18 cellular contexts compared by ENCODE assay signal in the genomic region with DNA sequence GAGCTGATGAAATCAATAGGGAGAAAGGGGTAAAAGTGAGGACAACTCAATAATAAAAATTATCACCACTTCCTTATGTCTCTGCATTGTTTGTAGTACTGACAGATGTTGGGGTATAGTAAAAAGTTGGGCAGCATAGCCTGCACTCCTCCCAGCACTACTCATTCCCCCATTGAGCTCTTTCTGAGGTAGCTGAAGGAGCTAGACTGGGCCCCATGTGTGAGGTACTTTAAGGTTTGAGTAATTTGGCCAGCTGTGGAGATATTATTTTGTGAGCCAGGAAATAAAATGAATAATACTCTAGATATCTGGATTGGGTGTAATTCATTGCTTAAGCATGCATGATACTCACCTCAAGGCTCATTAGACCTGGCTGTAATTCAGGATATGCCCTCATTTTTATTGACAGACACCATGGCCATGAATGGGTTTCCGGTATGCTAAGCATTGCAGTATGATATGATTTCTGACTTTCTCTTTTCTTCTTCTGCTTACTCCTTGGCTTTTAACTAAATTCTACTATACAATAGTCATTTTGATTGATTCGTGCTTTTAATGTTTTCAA.
DNase-seq lines count a peak whose midpoint lies in the region; ATAC-seq and TF ChIP-seq lines count a peak whose summit lies in the region.
"Had no signal": no experiment of that assay in that cellular context is flagged by ENCODE, and none has a peak within 500 bp of the region (broad histone marks: within the 10 kb centered on the region; RNA-seq: fewer than 3 reads in every experiment).

No MANE protein-coding gene starts in this region.

- H3K4me1 ChIP-seq in adipocyte (ENCODE audit: control insufficient read depth, insufficient read depth, low read length) (peaks cover 6% of the 10 kb centered on the region), lower lobe of right lung (no peaks in the 10 kb centered on the region)
- no peaks in the 10 kb centered on the region for H3K4me1 ChIP-seq in CD4-positive, alpha-beta memory T cell (ENCODE audit: insufficient read depth, low read length)

- H3K9me3 ChIP-seq in adipocyte (ENCODE audit: control insufficient read depth, low read length) = no peaks in the 10 kb centered on the region
- H3K9me3 ChIP-seq in lower lobe of right lung = no peaks in the 10 kb centered on the region
- H3K9me3 ChIP-seq in CD4-positive, alpha-beta memory T cell (ENCODE audit: control insufficient read depth in 1 of 2, low read length in 2 of 2) = no peaks in the 10 kb centered on the region
- H3K9me3 ChIP-seq: transverse colon had no signal

- no peak overlapping the region for H3K9ac ChIP-seq in adipocyte (ENCODE audit: low read length)

- no peak overlapping the region for H3K27ac ChIP-seq in lower lobe of right lung
- H3K27ac ChIP-seq in CD4-positive, alpha-beta memory T cell (ENCODE audit: low read depth, low read length) = no peak overlapping the region
- H3K27ac ChIP-seq: dorsolateral prefrontal cortex, transverse colon had no signal

- peaks cover 70% of the 10 kb centered on the region for H3K4me1 Mint-ChIP-seq in HFFc6 (ENCODE audit: low read depth)
- H3K4me1 Mint-ChIP-seq in CD4-positive, alpha-beta memory T cell = no peaks in the 10 kb centered on the region

- 0 out of 2 replicates have a peak, but pooled peaks cover 1% of the 10 kb centered on the region for H3K27me3 Mint-ChIP-seq in HFFc6 (ENCODE audit: insufficient read depth)
- no peaks in the 10 kb centered on the region for H3K27me3 Mint-ChIP-seq in CD4-positive, alpha-beta memory T cell
- H3K27me3 Mint-ChIP-seq: brain had no signal

- H3K36me3 ChIP-seq in adipocyte (ENCODE audit: control insufficient read depth, insufficient read depth, low read length, severe bottlenecking) (no peaks in the 10 kb centered on the region), kidney epithelial cell (ENCODE audit: control insufficient read depth, insufficient read depth, low read length) (no peaks in the 10 kb centered on the region), lower lobe of right lung (no peaks in the 10 kb centered on the region)
- no peaks in the 10 kb centered on the region for H3K36me3 ChIP-seq in CD4-positive, alpha-beta memory T cell (ENCODE audit: insufficient read depth, low read length)
- H3K36me3 ChIP-seq: transverse colon had no signal

- H3K27me3 ChIP-seq in adipocyte (replicated peaks; ENCODE audit: control insufficient read depth, insufficient read depth, low read length) = no peaks in the 10 kb centered on the region
- H3K27me3 ChIP-seq in kidney epithelial cell (ENCODE audit: control insufficient read depth, insufficient read depth, low read length) = no peaks in the 10 kb centered on the region
- no peaks in the 10 kb centered on the region for H3K27me3 ChIP-seq in lower lobe of right lung (ENCODE audit: low read depth)
- H3K27me3 ChIP-seq in CD4-positive, alpha-beta memory T cell (ENCODE audit: insufficient read depth, low read length) = no peaks in the 10 kb centered on the region
- H3K27me3 ChIP-seq: transverse colon had no signal

- peak overlapping the region; percentile 13; the same call in 1 of the 2 replicates for H3K27ac Mint-ChIP-seq in HFFc6
- no peak overlapping the region for H3K27ac Mint-ChIP-seq in CD4-positive, alpha-beta memory T cell
- H3K27ac Mint-ChIP-seq: brain, GM23338 had no signal

- TF ChIP-seq CTCF in HFFc6 (IDR thresholded peaks at IDR 0.05) (no peak), kidney epithelial cell (IDR thresholded peaks at IDR 0.05; ENCODE audit: insufficient read depth, low read length, poor library complexity, severe bottlenecking) (no peak), lower lobe of right lung (IDR thresholded peaks at IDR 0.05) (no peak)

- CTCF ChIA-PET in CD4-positive, alpha-beta memory T cell (lab: Charles Lee; ENCODE audit: partially characterized antibody) = no interaction called here

- H3K4me3 ChIP-seq in adipocyte (ENCODE audit: low read length) (no peak overlapping the region), kidney epithelial cell (ENCODE audit: low read depth, low read length) (no peak overlapping the region), lower lobe of right lung (no peak overlapping the region)
- H3K4me3 ChIP-seq in CD4-positive, alpha-beta memory T cell (ENCODE audit: low read length in 2 of 2) = no peak overlapping the region
- H3K4me3 ChIP-seq: dorsolateral prefrontal cortex, GM23338, K562, transverse colon had no signal

- ATAC-seq in lower lobe of right lung = no peak
- ATAC-seq: GM23338, K562 had no signal

- no peaks in the 10 kb centered on the region for H3K9me3 Mint-ChIP-seq in HFFc6
- H3K9me3 Mint-ChIP-seq in CD4-positive, alpha-beta memory T cell = peaks cover 0 to 3% (median 0%) of the 10 kb centered on the region in 8 donors
- H3K9me3 Mint-ChIP-seq: brain, GM23338 had no signal

- POLR2A ChIA-PET in CD4-positive, alpha-beta memory T cell (lab: Charles Lee; ENCODE audit: partially characterized antibody) = no interaction called here

- intact Hi-C loops in lower lobe of right lung (cut with DNase I) = no loop called here
- intact Hi-C loops in CD4-positive, alpha-beta memory T cell (cut with micrococcal nuclease) = no loop called here

- H3K4me3 Mint-ChIP-seq in HFFc6 = peak overlapping the region; percentile 6; the same call in 1 of the 2 replicates
- H3K4me3 Mint-ChIP-seq in CD4-positive, alpha-beta memory T cell = no peak overlapping the region
- H3K4me3 Mint-ChIP-seq: brain, GM23338 had no signal

- H3K36me3 Mint-ChIP-seq in HFFc6 (ENCODE audit: low read depth) = no peaks in the 10 kb centered on the region
- no peaks in the 10 kb centered on the region for H3K36me3 Mint-ChIP-seq in CD4-positive, alpha-beta memory T cell
- H3K36me3 Mint-ChIP-seq: brain had no signal

- DNase-seq in AG08396 (ENCODE audit: low spot score) (peak; percentile 31), HFFc6 (peak; percentile 65), adipocyte (ENCODE audit: low read depth) (peak; percentile 19), kidney epithelial cell (ENCODE audit: low read depth) (peak; percentile 23), lower lobe of right lung (no peak), nucleus accumbens (lab: John Stamatoyannopoulos, UW) (no peak)
- DNase-seq in CD4-positive, alpha-beta memory T cell = no peak
- no peak for DNase-seq in activated naive CD4-positive, alpha-beta T cell (lab: John Stamatoyannopoulos, UW)
- DNase-seq: DMS153; dorsolateral prefrontal cortex; foreskin fibroblast; NCI-H1417; NCI-H510A treated with DMSO at 0.1 percent for 48 hours; stimulated activated CD4-positive, alpha-beta T cell treated with anti-CD3 and anti-CD28 coated beads, Interleukin-4, amount 100 ng/mL, for 4 hours; transverse colon had no signal

Comparison
In these comparisons a context has a peak if more than half of its experiments do, and no peak if none do; other contexts are left out.
1. DNase-seq: peak in AG08396 (single experiment), HFFc6 (single experiment), adipocyte (single experiment) and kidney epithelial cell (single experiment); none in lower lobe of right lung (single experiment), nucleus accumbens (0 of 56), CD4-positive, alpha-beta memory T cell (0 of 5) and activated naive CD4-positive, alpha-beta T cell (0 of 4).